ENCODE assay signal across 27 cellular contexts in the genomic region with DNA sequence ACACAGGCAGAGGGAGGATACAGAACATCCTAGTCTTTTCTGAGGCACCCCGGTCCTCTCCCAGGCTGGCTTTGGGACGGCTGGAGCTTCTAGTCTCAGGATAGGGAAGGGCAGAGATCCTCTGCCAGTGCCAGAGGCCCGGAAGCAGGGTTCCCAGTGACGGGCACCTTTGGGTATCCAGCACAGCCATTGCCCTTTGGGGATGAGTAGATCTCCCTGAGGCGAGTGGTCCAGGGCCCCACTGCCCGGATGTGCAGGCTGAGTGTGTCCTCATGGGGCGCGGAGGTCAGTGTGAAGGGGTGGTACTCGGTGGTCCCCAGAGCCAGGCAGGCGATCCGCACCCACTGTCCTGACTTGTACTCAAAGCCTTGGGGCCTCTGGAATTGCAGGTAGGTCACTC. TPM values are rescaled to one million over a fixed set of nuclear protein-coding genes. Genes with fewer than 3 reads are reported as not detected.
DNase-seq lines count a peak whose midpoint lies in the region; ATAC-seq, FAIRE-seq and TF ChIP-seq lines count a peak whose summit lies in the region.
"Had no signal": no experiment of that assay in that cellular context is flagged by ENCODE, and none has a peak within 500 bp of the region (broad histone marks: within the 10 kb centered on the region; RNA-seq: fewer than 3 reads in every experiment).

No MANE protein-coding gene starts in this region.

- H4K91ac ChIP-seq in neuronal stem cell (ENCODE audit: low read depth, low read length, poor library complexity): no peak overlapping the region

- no peak overlapping the region for H2AFZ ChIP-seq in neuronal stem cell (ENCODE audit: low read length)
- H2AFZ ChIP-seq: GM23338 had no signal

- FAIRE-seq in pancreas (lab: Jason Lieb, UNC): no peak
- FAIRE-seq: A549, GM12891, GM19239 had no signal

- H3K27ac ChIP-seq in neuronal stem cell (replicated peaks; ENCODE audit: low read length) (no peak overlapping the region), sigmoid colon (no peak overlapping the region), pancreas (no peak overlapping the region)
- H3K27ac ChIP-seq: A549; BLaER1 treated with 17β-estradiol and CSF1 and Interleukin-3, amounts not matched to agents 10 nM and 100 nM had no signal

- no peaks in the 10 kb centered on the region for H3K4me1 Mint-ChIP-seq in activated T-cell treated with anti-CD3 and anti-CD28 coated beads, Interleukin-2, amount 50 U/mL, for 24 hours (ENCODE audit: low read depth)
- no peaks in the 10 kb centered on the region for H3K4me1 Mint-ChIP-seq in activated T-cell treated with anti-CD3 and anti-CD28 coated beads, Interleukin-2, amount 50 U/mL, for 4 hours (ENCODE audit: low read depth)
- H3K4me1 Mint-ChIP-seq: CD4-positive, alpha-beta memory T cell had no signal

- no peak overlapping the region for H2BK12ac ChIP-seq in neuronal stem cell (ENCODE audit: low read length)

- ATAC-seq in activated T-cell treated with anti-CD3 and anti-CD28 coated beads, Interleukin-2, amount 50 U/mL, for 4 hours: no peak
- no peak for ATAC-seq in GM18868 (IDR thresholded peaks at IDR 0.05; ENCODE audit: unreplicated experiment)
- ATAC-seq in pancreas: no peak
- ATAC-seq: A549, GM23338, HCT116 had no signal

- peak; percentile 15 for DNase-seq in activated T-cell treated with anti-CD3 and anti-CD28 coated beads, Interleukin-2, amount 50 U/mL, for 24 hours
- no peak for DNase-seq in activated T-cell treated with anti-CD3 and anti-CD28 coated beads, Interleukin-2, amount 50 U/mL, for 4 hours
- peak; percentile 8 for DNase-seq in GM13976 (ENCODE audit: low spot score)
- no peak for DNase-seq in neuronal stem cell (ENCODE audit: low spot score)
- DNase-seq in sigmoid colon: peak; percentile 50
- no peak for DNase-seq in pancreas
- DNase-seq: 8988T; ACHN; AML-193; BE2C; Calu3; CD4-positive, alpha-beta memory T cell; COR-L47; DMS53; DMS79 treated with DMSO at 0.1 percent for 48 hours; GF-D8; H9 had no signal

- H3K4me2 ChIP-seq in neuronal stem cell (ENCODE audit: insufficient read depth, low read length, poor library complexity, severe bottlenecking): no peak overlapping the region
- H3K4me2 ChIP-seq: A549; BLaER1 treated with 17β-estradiol and CSF1 and Interleukin-3, amounts not matched to agents 10 nM and 100 nM; GM23338 had no signal

- H3K4me3 Mint-ChIP-seq in activated T-cell treated with anti-CD3 and anti-CD28 coated beads, Interleukin-2, amount 50 U/mL, for 24 hours: no peak overlapping the region
- no peak overlapping the region for H3K4me3 Mint-ChIP-seq in activated T-cell treated with anti-CD3 and anti-CD28 coated beads, Interleukin-2, amount 50 U/mL, for 4 hours
- H3K4me3 Mint-ChIP-seq: CD4-positive, alpha-beta memory T cell; GM23338; H9 had no signal

- TF ChIP-seq CTCF in GM13976 (IDR thresholded peaks at IDR 0.05; ENCODE audit: borderline replicate concordance, control extremely low read depth, extremely low read depth, insufficient read depth, missing control alignments): no peak
- TF ChIP-seq CTCF in sigmoid colon (IDR thresholded peaks at IDR 0.05): no peak
- no peak for TF ChIP-seq CTCF in pancreas (IDR thresholded peaks at IDR 0.05)

- no peak overlapping the region for H3K18ac ChIP-seq in neuronal stem cell (ENCODE audit: low read length)

- no peak overlapping the region for H3K14ac ChIP-seq in neuronal stem cell (ENCODE audit: low read length)

- H3K4me1 ChIP-seq in neuronal stem cell (ENCODE audit: control insufficient read depth in 2 of 2, insufficient read depth in 1 of 2, low read depth in 1 of 2, low read length in 2 of 2): peaks cover 0 to 4% of the 10 kb centered on the region in 2 donors
- no peaks in the 10 kb centered on the region for H3K4me1 ChIP-seq in sigmoid colon
- no peaks in the 10 kb centered on the region for H3K4me1 ChIP-seq in pancreas
- H3K4me1 ChIP-seq: BE2C had no signal

- H3K9ac ChIP-seq in neuronal stem cell (ENCODE audit: low read depth, low read length, poor library complexity): no peak overlapping the region
- H3K9ac ChIP-seq: BLaER1 treated with 17β-estradiol and CSF1 and Interleukin-3, amounts not matched to agents 10 nM and 100 nM had no signal

- H3K27ac Mint-ChIP-seq in activated T-cell treated with anti-CD3 and anti-CD28 coated beads, Interleukin-2, amount 50 U/mL, for 24 hours: no peak overlapping the region
- H3K27ac Mint-ChIP-seq: CD4-positive, alpha-beta memory T cell; GM23338; H9 had no signal

- H3K27me3 Mint-ChIP-seq in activated T-cell treated with anti-CD3 and anti-CD28 coated beads, Interleukin-2, amount 50 U/mL, for 24 hours: peaks cover 11% of the 10 kb centered on the region
- H3K27me3 Mint-ChIP-seq in activated T-cell treated with anti-CD3 and anti-CD28 coated beads, Interleukin-2, amount 50 U/mL, for 4 hours (ENCODE audit: low read depth): peaks cover 7% of the 10 kb centered on the region

- H3K36me3 ChIP-seq in neuronal stem cell (replicated peaks in 1 of 2; ENCODE audit: control insufficient read depth in 2 of 2, insufficient read depth in 2 of 2, low read length in 2 of 2) (no peaks in the 10 kb centered on the region), sigmoid colon (no peaks in the 10 kb centered on the region), pancreas (no peaks in the 10 kb centered on the region)
- H3K36me3 ChIP-seq: BE2C; BLaER1 treated with 17β-estradiol and CSF1 and Interleukin-3, amounts not matched to agents 10 nM and 100 nM had no signal

- no peak overlapping the region for H3K23ac ChIP-seq in neuronal stem cell (ENCODE audit: low read depth, low read length, poor library complexity)

- H2AK5ac ChIP-seq in neuronal stem cell (ENCODE audit: low read depth, low read length): no peak overlapping the region

- intact Hi-C loops in sigmoid colon (cut with DNase I) (no loop called here), pancreas (cut with DNase I) (no loop called here)

- no peak overlapping the region for H3K4ac ChIP-seq in neuronal stem cell (ENCODE audit: low read length)

- H3K36me3 Mint-ChIP-seq in activated T-cell treated with anti-CD3 and anti-CD28 coated beads, Interleukin-2, amount 50 U/mL, for 24 hours (ENCODE audit: low read depth): no peaks in the 10 kb centered on the region
- no peaks in the 10 kb centered on the region for H3K36me3 Mint-ChIP-seq in activated T-cell treated with anti-CD3 and anti-CD28 coated beads, Interleukin-2, amount 50 U/mL, for 4 hours (ENCODE audit: insufficient read depth)
- H3K36me3 Mint-ChIP-seq: CD4-positive, alpha-beta memory T cell had no signal

- no CpG with 5 or more reads among the region's 11 CpGs for WGBS in neuronal stem cell (ENCODE audit: extremely low coverage in 2 of 2, insufficient read length in 2 of 2, insufficient replicate concordance in 1 of 2), 2 donors
- 91 to 94% methylated on average over 11 of the region's 11 CpGs for WGBS in sigmoid colon, 2 donors
- WGBS in pancreas, 2 donors: 84 to 92% methylated on average over 11 of the region's 11 CpGs

- H3K79me1 ChIP-seq in neuronal stem cell (ENCODE audit: low read depth, low read length): no peaks in the 10 kb centered on the region

- no peak for TF ChIP-seq EP300 in sigmoid colon (IDR thresholded peaks at IDR 0.05)

- H2BK5ac ChIP-seq in neuronal stem cell (ENCODE audit: low read length): peak overlapping the region; percentile 31

- H3K4me3 ChIP-seq in neuronal stem cell (ENCODE audit: low read length in 2 of 2) (no peak overlapping the region), sigmoid colon (no peak overlapping the region), pancreas (no peak overlapping the region)
- H3K4me3 ChIP-seq: A549; BLaER1 treated with 17β-estradiol and CSF1 and Interleukin-3, amounts not matched to agents 10 nM and 100 nM; GM23338 had no signal

- no peak overlapping the region for H4K8ac ChIP-seq in neuronal stem cell (ENCODE audit: low read depth, low read length)

- H2BK15ac ChIP-seq in neuronal stem cell (ENCODE audit: low read length): no peak overlapping the region

- H3K27me3 ChIP-seq in neuronal stem cell (ENCODE audit: control insufficient read depth in 3 of 3, insufficient read depth in 3 of 3, low read depth in 1 of 3, low read length in 3 of 3): peaks cover 0 to 61% (median 0%) of the 10 kb centered on the region in 3 experiments
- no peaks in the 10 kb centered on the region for H3K27me3 ChIP-seq in sigmoid colon
- H3K27me3 ChIP-seq in pancreas: no peaks in the 10 kb centered on the region
- H3K27me3 ChIP-seq: BE2C; BLaER1 treated with 17β-estradiol and CSF1 and Interleukin-3, amounts not matched to agents 10 nM and 100 nM had no signal

- H3K9me3 Mint-ChIP-seq in activated T-cell treated with anti-CD3 and anti-CD28 coated beads, Interleukin-2, amount 50 U/mL, for 24 hours: no peaks in the 10 kb centered on the region
- no peaks in the 10 kb centered on the region for H3K9me3 Mint-ChIP-seq in activated T-cell treated with anti-CD3 and anti-CD28 coated beads, Interleukin-2, amount 50 U/mL, for 4 hours
- H3K9me3 Mint-ChIP-seq: CD4-positive, alpha-beta memory T cell; GM23338; H9 had no signal

- H2BK120ac ChIP-seq in neuronal stem cell (ENCODE audit: low read depth, low read length): no peak overlapping the region

- H3K9me3 ChIP-seq in neuronal stem cell (replicated peaks in 1 of 2; ENCODE audit: control insufficient read depth in 2 of 2, insufficient read depth in 1 of 2, low read depth in 1 of 2, low read length in 2 of 2): peaks cover 0 to 2% of the 10 kb centered on the region in 2 donors
- H3K9me3 ChIP-seq in sigmoid colon: no peaks in the 10 kb centered on the region
- no peaks in the 10 kb centered on the region for H3K9me3 ChIP-seq in pancreas
- H3K9me3 ChIP-seq: A549; BE2C; BLaER1 treated with 17β-estradiol and CSF1 and Interleukin-3, amounts not matched to agents 10 nM and 100 nM had no signal

- in situ Hi-C loops in GM13976 (cut with MboI; ENCODE audit: low sequenced_read_pairs, unreplicated experiment): no loop called here

- TF ChIP-seq POLR2A in sigmoid colon (IDR thresholded peaks at IDR 0.05): no peak

RNA-seq across cellular contexts. Expression of a gene that starts 18.3 kb away (rescaled TPM):
- under 1 TPM; 0.05 to 0.11 (median 0.10) TPM for total RNA-seq in activated T-cell treated with anti-CD3 and anti-CD28 coated beads, Interleukin-2, amount 50 U/mL, for 4 hours
- 0.01 TPM for polyA plus RNA-seq in neuronal stem cell (2013, experiment 1 of 2)
- polyA plus RNA-seq in neuronal stem cell (2013, experiment 2 of 2): 0.01 TPM
- total RNA-seq in sigmoid colon (under 1 TPM; 0.14 to 0.83 (median 0.44) TPM), pancreas (10 to 100 TPM in 2 of 6 donors, 1 to 10 TPM in 1, under 1 TPM in 3; 0.46 to 32.2 (median 1.0) TPM)
- polyA plus RNA-seq in sigmoid colon (100 to 1,000 TPM in 1 of 3 donors, under 1 TPM in 2; 0.60 to 125 (median 0.92) TPM), pancreas (under 1 TPM; 0.15 to 0.35 TPM)
- total RNA-seq: G401, GM23338 had no signal
- polyA plus RNA-seq: GM23338 had no signal

RNA-seq across cellular contexts. Expression of a gene that starts 18.5 kb away (rescaled TPM):
- not detected for total RNA-seq in activated T-cell treated with anti-CD3 and anti-CD28 coated beads, Interleukin-2, amount 50 U/mL, for 4 hours
- polyA plus RNA-seq in neuronal stem cell (2013, experiment 1 of 2): not detected
- not detected for polyA plus RNA-seq in neuronal stem cell (2013, experiment 2 of 2)
- under 1 TPM in 1 of 4 donors, not detected in 3; 0.28 TPM for total RNA-seq in sigmoid colon
- polyA plus RNA-seq in sigmoid colon: 100 to 1,000 TPM in 1 of 3 donors, 1 to 10 TPM in 1, not detected in 1; 1.4 to 117 TPM
- total RNA-seq in pancreas: 10 to 100 TPM in 1 of 6 donors, 1 to 10 TPM in 1, under 1 TPM in 2, not detected in 2; 0.35 to 17.0 (median 3.9) TPM
- under 1 TPM in 1 of 2 donors, not detected in 1; 0.16 TPM for polyA plus RNA-seq in pancreas
- total RNA-seq: Calu3; CD4-positive, alpha-beta memory T cell; Daoy; G401; GM23338; H4; H9 had no signal
- polyA plus RNA-seq: A549; CD4-positive, alpha-beta memory T cell; GM23338 had no signal

RNA-seq across cellular contexts. Expression of a gene that starts 34.0 kb away (rescaled TPM):
- total RNA-seq in activated T-cell treated with anti-CD3 and anti-CD28 coated beads, Interleukin-2, amount 50 U/mL, for 4 hours: under 1 TPM; 0.08 to 0.58 (median 0.24) TPM
- 0.04 TPM for polyA plus RNA-seq in neuronal stem cell (2013, experiment 1 of 2)
- polyA plus RNA-seq in neuronal stem cell (2013, experiment 2 of 2): not detected
- 1 to 10 TPM in 2 of 4 donors, under 1 TPM in 2; 0.36 to 3.1 (median 1.3) TPM for total RNA-seq in sigmoid colon
- 1 to 10 TPM in 1 of 3 donors, not detected in 2; 1.7 TPM for polyA plus RNA-seq in sigmoid colon
- total RNA-seq in pancreas: under 1 TPM in 3 of 6 donors, not detected in 3; 0.17 to 0.22 (median 0.19) TPM
- polyA plus RNA-seq in pancreas: under 1 TPM; 0.11 to 0.14 TPM
- total RNA-seq: Calu3, Daoy, G401, GM23338, H4 had no signal
- polyA plus RNA-seq: CD4-positive, alpha-beta memory T cell; GM23338 had no signal

RNA-seq across cellular contexts. Expression of a gene that starts 34.1 kb away (rescaled TPM):
- total RNA-seq in activated T-cell treated with anti-CD3 and anti-CD28 coated beads, Interleukin-2, amount 50 U/mL, for 4 hours: under 1 TPM; 0.13 to 0.42 (median 0.22) TPM
- 0.06 TPM for polyA plus RNA-seq in neuronal stem cell (2013, experiment 1 of 2)
- polyA plus RNA-seq in neuronal stem cell (2013, experiment 2 of 2): 0.03 TPM
- total RNA-seq in sigmoid colon: 1 to 10 TPM in 1 of 4 donors, under 1 TPM in 2, not detected in 1; under 0.01 to 1.7 (median 0.27) TPM
- polyA plus RNA-seq in sigmoid colon: 1 to 10 TPM in 1 of 3 donors, not detected in 2; 1.3 TPM
- total RNA-seq in pancreas: under 1 TPM; 0.14 to 0.97 (median 0.47) TPM
- under 1 TPM; 0.16 to 0.27 TPM for polyA plus RNA-seq in pancreas
- total RNA-seq: G401, H4 had no signal
- polyA plus RNA-seq: A549 had no signal

Comparison
In these comparisons a context has a peak if more than half of its experiments do, and no peak if none do; other contexts are left out.
1. DNase-seq: peak in activated T-cell treated with anti-CD3 and anti-CD28 coated beads, Interleukin-2, amount 50 U/mL, for 24 hours (single experiment), GM13976 (single experiment) and sigmoid colon (single experiment); none in activated T-cell treated with anti-CD3 and anti-CD28 coated beads, Interleukin-2, amount 50 U/mL, for 4 hours (single experiment), neuronal stem cell (single experiment) and pancreas (0 of 6).